ENCODE assay signal across 2 cellular contexts in genomic region chr5:178840399-178840798, GRCh38. TPM values are rescaled to one million over a fixed set of nuclear protein-coding genes. Genes with fewer than 3 reads are reported as not detected.
"Had no signal": no experiment of that assay in that cellular context is flagged by ENCODE, and none has a peak within 500 bp of the region (broad histone marks: within the 10 kb centered on the region; RNA-seq: fewer than 3 reads in every experiment).

No MANE protein-coding gene starts in this region.

RNA-seq across cellular contexts. Expression of gene ZFP2, which starts 55.3 kb away (rescaled TPM):
- total RNA-seq: HT-29, HT1080 had no signal
